In the genomic region with DNA sequence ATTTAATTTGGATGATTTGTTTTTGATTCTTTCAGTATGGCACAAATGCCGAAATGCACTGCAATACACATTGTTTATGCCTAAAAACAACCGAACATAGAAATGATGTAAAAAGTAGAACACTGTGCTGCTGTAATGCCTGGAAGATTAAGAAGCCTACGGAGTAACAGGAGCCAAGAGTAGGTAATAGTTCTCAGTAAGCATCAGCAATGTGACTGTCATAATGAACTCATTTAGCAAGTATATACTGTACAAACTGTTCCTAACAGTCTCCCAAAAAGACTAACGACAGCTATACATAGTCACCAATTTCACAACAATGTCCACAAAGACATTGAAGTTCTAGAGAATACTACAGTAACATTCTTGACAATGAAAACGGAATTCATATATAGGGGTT, we compare ENCODE assay signal across 1 cellular context.
TF ChIP-seq lines count a peak whose summit lies in the region.

No MANE protein-coding gene starts in this region.

TF ChIP-seq in IMR-90, 13 proteins besides CTCF, POLR2A, EP300 and RAD21:
- TF ChIP-seq NFE2L2 (IDR thresholded peaks at IDR 0.05; ENCODE audit: low read depth, low read length) = no peak
TF ChIP-seq in IMR-90: peak in this region for 0.
